18 cellular contexts compared by ENCODE assay signal in genomic region chr7:151987748-151988529, GRCh38. TPM values are rescaled to one million over a fixed set of nuclear protein-coding genes. Genes with fewer than 3 reads are reported as not detected.
DNase-seq lines count a peak whose midpoint lies in the region; ATAC-seq, FAIRE-seq and TF ChIP-seq lines count a peak whose summit lies in the region.
"Had no signal": no experiment of that assay in that cellular context is flagged by ENCODE, and none has a peak within 500 bp of the region (broad histone marks: within the 10 kb centered on the region; RNA-seq: fewer than 3 reads in every experiment).

No MANE protein-coding gene starts in this region.

- no peaks in the 10 kb centered on the region for H3K9me1 ChIP-seq in K562 (ENCODE audit: control insufficient read depth, insufficient read depth, low read length)

- TF ChIP-seq CTCF in K562 (IDR thresholded peaks at IDR 0.05 in 2 of 3, conservative IDR thresholded peaks at IDR 0.05 in 1 of 3; ENCODE audit: insufficient read depth in 2 of 3, low read depth in 1 of 3, low read length in 3 of 3) (no peak), GM10266 (IDR thresholded peaks at IDR 0.05; ENCODE audit: control insufficient read depth, insufficient read depth, low read depth, missing control alignments) (no peak)

- no TSS peak for BruUV-seq in K562 (replicated peaks; lab: Mats Ljungman, UMichigan)

- no peaks in the 10 kb centered on the region for H3K36me3 ChIP-seq in K562 (ENCODE audit: control insufficient read depth, insufficient read depth, low read length)

- H4K20me1 ChIP-seq in K562 (replicated peaks; ENCODE audit: control insufficient read depth, insufficient read depth, low read length), result no peaks in the 10 kb centered on the region

- H3K9ac ChIP-seq in K562 (ENCODE audit: insufficient read depth in 1 of 2, low read depth in 2 of 2, low read length in 2 of 2), result no peak overlapping the region

- DNase-seq in H54 (ENCODE audit: insufficient read length, low spot score) (peak; percentile 24), K562 (ENCODE audit: extremely low read depth in 1 of 4, low spot score in 3 of 4) (no peak), left ventricle myocardium superior (peak; percentile 67), NCI-H82 treated with DMSO at 0.1 percent for 48 hours (lab: John Stamatoyannopoulos, UW; ENCODE audit: unreplicated experiment) (no peak), GM10266 (ENCODE audit: extremely low spot score) (no peak)
- peak in 1 of 2 donors; percentile 38 for DNase-seq in stimulated activated effector memory CD8-positive, alpha-beta T cell treated with anti-CD3 and anti-CD28 coated beads, Interleukin-12 subunit alpha, Interleukin-12 subunit beta, amount 100 ng/mL, for 72 hours (ENCODE audit: low spot score in 2 of 2)
- no peak for DNase-seq in stimulated activated naive CD8-positive, alpha-beta T cell treated with anti-CD3 and anti-CD28 coated beads, Interleukin-15, Interleukin-2, amounts not matched to agents 100 U/mL and 50 U/mL, for 24 hours
- DNase-seq in activated CD4-positive, alpha-beta T cell treated with anti-CD3 and anti-CD28 coated beads for 1 hour, result no peak
- DNase-seq: amniotic stem cell; effector CD4-positive, alpha-beta T cell; naive B cell; NCI-H146; NCI-H524 treated with DMSO at 0.1 percent for 48 hours; RPMI8226 had no signal

- 2% methylated on average over 18 of the region's 18 CpGs for WGBS in K562 (ENCODE audit: insufficient coverage, low coverage, missing lambda C conversion rate)

- TF ChIP-seq POLR2A in H54 (IDR thresholded peaks at IDR 0.05; ENCODE audit: low read depth, low read length) (no peak), K562 (conservative IDR thresholded peaks at IDR 0.05) (no peak)

- H3K9me3 Mint-ChIP-seq in stimulated activated effector memory CD8-positive, alpha-beta T cell treated with anti-CD3 and anti-CD28 coated beads, Interleukin-12 subunit alpha, Interleukin-12 subunit beta, amount 100 ng/mL, for 72 hours, result no peaks in the 10 kb centered on the region
- H3K9me3 Mint-ChIP-seq: IgD-negative memory B cell, naive B cell had no signal

- H3K4me1 ChIP-seq in K562 (replicated peaks in 1 of 2; ENCODE audit: control insufficient read depth in 2 of 2, insufficient read depth in 2 of 2, low read length in 2 of 2), result no peaks in the 10 kb centered on the region

- ATAC-seq in K562 (peak; percentile 16; the same call in 2 of the 3 replicates), left ventricle myocardium superior (peak; percentile 79)
- peak; percentile 14 for ATAC-seq in stimulated activated effector memory CD8-positive, alpha-beta T cell treated with anti-CD3 and anti-CD28 coated beads, Interleukin-12 subunit alpha, Interleukin-12 subunit beta, amount 100 ng/mL, for 72 hours
- no peak for ATAC-seq in stimulated activated naive CD8-positive, alpha-beta T cell treated with anti-CD3 and anti-CD28 coated beads, Interleukin-15, Interleukin-2, amounts not matched to agents 100 U/mL and 50 U/mL, for 24 hours

- no peak overlapping the region for H2AFZ ChIP-seq in K562 (ENCODE audit: low read depth, low read length)

- no peak for TF ChIP-seq RAD21 in K562 (CRISPR knock-in tag; conservative IDR thresholded peaks at IDR 0.05 in 1 of 2, IDR thresholded peaks at IDR 0.05 in 1 of 2)

- no peak overlapping the region for H3K27ac ChIP-seq in K562 (ENCODE audit: extremely low read depth, low read depth, low read length)
- H3K27ac ChIP-seq: skin epidermis had no signal

- no peak overlapping the region for H3K27ac Mint-ChIP-seq in stimulated activated effector memory CD8-positive, alpha-beta T cell treated with anti-CD3 and anti-CD28 coated beads, Interleukin-12 subunit alpha, Interleukin-12 subunit beta, amount 100 ng/mL, for 72 hours
- H3K27ac Mint-ChIP-seq: IgD-negative memory B cell had no signal

- no peaks in the 10 kb centered on the region for H3K9me3 ChIP-seq in K562 (replicated peaks; ENCODE audit: control insufficient read depth, insufficient read depth, low read depth, low read length)

- H3K4me3 ChIP-seq in K562, result no peak overlapping the region
- H3K4me3 ChIP-seq: skin epidermis had no signal

- no peaks in the 10 kb centered on the region for H3K4me1 Mint-ChIP-seq in stimulated activated effector memory CD8-positive, alpha-beta T cell treated with anti-CD3 and anti-CD28 coated beads, Interleukin-12 subunit alpha, Interleukin-12 subunit beta, amount 100 ng/mL, for 72 hours

- no peak overlapping the region for H3K4me3 Mint-ChIP-seq in stimulated activated effector memory CD8-positive, alpha-beta T cell treated with anti-CD3 and anti-CD28 coated beads, Interleukin-12 subunit alpha, Interleukin-12 subunit beta, amount 100 ng/mL, for 72 hours
- H3K4me3 Mint-ChIP-seq: IgD-negative memory B cell, naive B cell had no signal

- no peak overlapping the region for H3K4me2 ChIP-seq in K562 (ENCODE audit: insufficient read depth, low read length)

- no peaks in the 10 kb centered on the region for H3K36me3 Mint-ChIP-seq in stimulated activated effector memory CD8-positive, alpha-beta T cell treated with anti-CD3 and anti-CD28 coated beads, Interleukin-12 subunit alpha, Interleukin-12 subunit beta, amount 100 ng/mL, for 72 hours
- H3K36me3 Mint-ChIP-seq: naive B cell had no signal

- intact Hi-C loops in K562 (cut with micrococcal nuclease), result no loop called here
- intact Hi-C loops in left ventricle myocardium superior (cut with micrococcal nuclease), result no loop called here

- in situ Hi-C loops in K562 (cut with MboI), result no loop called here

- no peak for FAIRE-seq in H54 (lab: Jason Lieb, UNC)
- FAIRE-seq in K562 (lab: Jason Lieb, UNC), result no peak

- peaks cover 64 to 67% of the 10 kb centered on the region in 2 experiments for H3K27me3 ChIP-seq in K562 (ENCODE audit: control insufficient read depth in 2 of 2, insufficient read depth in 2 of 2, low read length in 2 of 2)

- no peaks in the 10 kb centered on the region for H3K79me2 ChIP-seq in K562 (ENCODE audit: control insufficient read depth, insufficient read depth, low read length)

- POLR2A ChIA-PET in K562 (lab: Yijun Ruan, JAX), result interaction anchor here (0.6 kb wide), 1 partner anchor 231 kb away, joined by 3 read pairs; no protein-coding TSS in a partner anchor

- CTCF ChIA-PET in K562 (lab: Yijun Ruan, JAX; ENCODE audit: low intra/inter-chr PET ratio), result no interaction called here

- TF ChIP-seq EP300 in K562 (IDR thresholded peaks at IDR 0.05; ENCODE audit: low read length), result no peak

TF ChIP-seq in K562, 482 proteins besides CTCF, POLR2A, EP300 and RAD21 (continues in another document):
- TF ChIP-seq ESRRA (IDR thresholded peaks at IDR 0.05; ENCODE audit: borderline replicate concordance, low read depth) (peak; percentile 47; the same call in 1 of the 2 replicates), PREB (CRISPR knock-in tag; IDR thresholded peaks at IDR 0.05) (0 out of 2 replicates have a peak, but pooled peaks have one; percentile 53), RBM17 (IDR thresholded peaks at IDR 0.05; ENCODE audit: borderline replicate concordance, low read depth, low read length) (no peak)

RNA-seq across cellular contexts. Expression of gene GALNTL5, which starts 31.7 kb away (rescaled TPM):
- total RNA-seq in K562 (2011; cell fraction: chromatin; rRNA removed; ENCODE audit: low replicate concordance), result not detected in 2 replicates
- not detected in 2 replicates for total RNA-seq in K562 (2011; cell fraction: nucleolus; rRNA removed)
- not detected in 2 replicates for total RNA-seq in K562 (2011; cell fraction: nucleoplasm; rRNA removed)
- total RNA-seq in K562 (2014; rRNA removed) (not detected in 2 replicates), K562 (2014; rRNA removed; fragmentation: Illumina TruSeq; extraction: Trizol) (not detected in 2 replicates), K562 (2015; rRNA removed; fragmentation: Illumina TruSeq; extraction: Trizol) (not detected in 2 replicates), K562 (2021) (not detected in 2 replicates), left ventricle myocardium superior (not detected)
- polyA plus RNA-seq in K562 (2011; rRNA removed) (not detected in 2 replicates), K562 (2014; fragmentation: Illumina TruSeq; extraction: Trizol) (not detected in 2 replicates), K562 (2014; fragmentation: Nextera tagmentation; extraction: Ambion mirVana) (not detected), K562 (2014; rRNA removed) (not detected in 2 replicates)
- not detected in 2 replicates for polyA plus RNA-seq in K562 (2011; cell fraction: cytosol; rRNA removed)
- not detected in 2 replicates for polyA plus RNA-seq in K562 (2011; cell fraction: nucleus; rRNA removed)
- not detected in 2 replicates for polyA plus RNA-seq in K562 (2012)
- not detected in 2 replicates for polyA minus RNA-seq in K562 (2011; rRNA and poly(A)+ RNA removed)
- not detected in 2 replicates for polyA minus RNA-seq in K562 (2011; cell fraction: cytosol; rRNA and poly(A)+ RNA removed)
- polyA minus RNA-seq in K562 (2011; cell fraction: nucleus; rRNA and poly(A)+ RNA removed), result not detected in 2 replicates
- total RNA-seq: kidney epithelial cell; T-helper 2 cell treated with Interferon-gamma antibody and Interleukin-4, amounts not matched to agents 100 ng/mL and 5 ng/mL, for 36 hours had no signal
- polyA plus RNA-seq: IgD-negative memory B cell had no signal

RNA-seq across cellular contexts. Expression of gene GALNT11, which starts 37.5 kb away (rescaled TPM):
- 71.2 and 136 TPM in 2 replicates for total RNA-seq in K562 (2011; cell fraction: chromatin; rRNA removed; ENCODE audit: low replicate concordance)
- total RNA-seq in K562 (2011; cell fraction: nucleolus; rRNA removed), result 40.0 and 46.1 TPM in 2 replicates
- 82.1 and 111 TPM in 2 replicates for total RNA-seq in K562 (2011; cell fraction: nucleoplasm; rRNA removed)
- total RNA-seq in K562 (2014; rRNA removed) (30.0 and 30.7 TPM in 2 replicates), K562 (2014; rRNA removed; fragmentation: Illumina TruSeq; extraction: Trizol) (33.3 and 36.5 TPM in 2 replicates), K562 (2015; rRNA removed; fragmentation: Illumina TruSeq; extraction: Trizol) (35.4 and 36.5 TPM in 2 replicates), K562 (2021) (27.9 and 28.1 TPM in 2 replicates), left ventricle myocardium superior (19.4 TPM)
- polyA plus RNA-seq in K562 (2011; rRNA removed) (37.3 and 59.5 TPM in 2 replicates), K562 (2014; fragmentation: Illumina TruSeq; extraction: Trizol) (31.4 and 44.8 TPM in 2 replicates), K562 (2014; fragmentation: Nextera tagmentation; extraction: Ambion mirVana) (10 to 100 TPM in 1 of 2 experiments, 1 to 10 TPM in 1; 8.2 to 11.1 TPM), K562 (2014; rRNA removed) (35.5 and 37.9 TPM in 2 replicates)
- 25.0 and 30.5 TPM in 2 replicates for polyA plus RNA-seq in K562 (2011; cell fraction: cytosol; rRNA removed)
- 29.8 and 29.9 TPM in 2 replicates for polyA plus RNA-seq in K562 (2011; cell fraction: nucleus; rRNA removed)
- polyA plus RNA-seq in K562 (2012), result 26.6 and 33.6 TPM in 2 replicates
- polyA minus RNA-seq in K562 (2011; rRNA and poly(A)+ RNA removed), result 36.9 and 43.0 TPM in 2 replicates
- polyA minus RNA-seq in K562 (2011; cell fraction: cytosol; rRNA and poly(A)+ RNA removed), result 17.2 and 19.9 TPM in 2 replicates
- polyA minus RNA-seq in K562 (2011; cell fraction: nucleus; rRNA and poly(A)+ RNA removed), result 16.4 and 20.3 TPM in 2 replicates

Comparison
In these comparisons a context has a peak if more than half of its experiments do, and no peak if none do; other contexts are left out.
1. DNase-seq: peak in H54 (single experiment) and left ventricle myocardium superior (single experiment); none in K562 (0 of 4), NCI-H82 treated with DMSO at 0.1 percent for 48 hours (single experiment), GM10266 (single experiment), stimulated activated naive CD8-positive, alpha-beta T cell treated with anti-CD3 and anti-CD28 coated beads, Interleukin-15, Interleukin-2, amounts not matched to agents 100 U/mL and 50 U/mL, for 24 hours (single experiment) and activated CD4-positive, alpha-beta T cell treated with anti-CD3 and anti-CD28 coated beads for 1 hour (single experiment).